ENCODE assay signal across 8 cellular contexts in genomic region chr1:39691383-39692151, GRCh38. TPM values are rescaled to one million over a fixed set of nuclear protein-coding genes. Genes with fewer than 3 reads are reported as not detected.
A peak's percentile ranks its signal among the peaks of the same experiment; 100 is the strongest.
DNase-seq lines count a peak whose midpoint lies in the region; ATAC-seq and TF ChIP-seq lines count a peak whose summit lies in the region.

HPCAL4 (minus strand) TSS chr1:39691433; CDS start chr1:39684603, 6,830 bp downstream.

- no peak for TF ChIP-seq CTCF in AG04449 (IDR thresholded peaks at IDR 0.05; ENCODE audit: insufficient read depth, low read length, missing control alignments)

- H3K4me1 ChIP-seq in endocrine pancreas (ENCODE audit: control insufficient read depth, insufficient read depth, low read length): no peaks in the 10 kb centered on the region

- H3K9ac ChIP-seq in endocrine pancreas (ENCODE audit: control insufficient read depth, insufficient read depth, low read length): peak within 1 kb of the TSS; percentile 72

- POLR2A ChIA-PET in AG04449 (lab: Yijun Ruan, JAX): no interaction called here

- no peaks in the 10 kb centered on the region for H3K27me3 ChIP-seq in endocrine pancreas (ENCODE audit: control insufficient read depth, insufficient read depth, low read length)

- H3K4me3 ChIP-seq in AG04449 (ENCODE audit: low read depth, low read length) (peak within 1 kb of the TSS; percentile 28), endocrine pancreas (ENCODE audit: control insufficient read depth, insufficient read depth, low read length) (no peak within 1 kb of the TSS)

- H3K9me3 ChIP-seq in endocrine pancreas (ENCODE audit: control insufficient read depth, low read length): no peaks in the 10 kb centered on the region

- H3K36me3 ChIP-seq in endocrine pancreas (ENCODE audit: control insufficient read depth, insufficient read depth, low read length): no peaks in the 10 kb centered on the region

- DNase-seq in AG04449 (ENCODE audit: low read depth, low spot score): no peak
- DNase-seq in GM19238 (ENCODE audit: insufficient read length, low spot score): peak; percentile 65
- peak; percentile 40 for DNase-seq in NCI-H82 treated with DMSO at 0.1 percent for 48 hours (lab: John Stamatoyannopoulos, UW; ENCODE audit: unreplicated experiment)
- peak; percentile 81 for DNase-seq in activated CD8-positive, alpha-beta memory T cell treated with anti-CD3 and anti-CD28 coated beads, Interleukin-2, amount 50 U/mL, for 1 hour (ENCODE audit: extremely low read depth)
- DNase-seq in mesenteric fat pad (ENCODE audit: low spot score): peak; percentile 94
- peak; percentile 76 for DNase-seq in stimulated activated CD8-positive, alpha-beta memory T cell treated with anti-CD3 and anti-CD28 coated beads, Interleukin-12 subunit alpha, Interleukin-12 subunit beta, amount 100 ng/mL, for 4 hours (ENCODE audit: low read depth)

- CTCF ChIA-PET in AG04449 (lab: Yijun Ruan, JAX): interaction anchor here (1.3 to 6.1 kb wide), 6 partner anchors 10 to 86 kb away, joined by 3 to 34 read pairs (median 6); partner anchors contain the start of gene NT5C1A

- ATAC-seq in HG03571 (IDR thresholded peaks at IDR 0.05; ENCODE audit: unreplicated experiment): peak; percentile 65

RNA-seq across cellular contexts. Expression of gene HPCAL4, which starts in this region (rescaled TPM):
- total RNA-seq in mesenteric fat pad: not detected

Comparison
In these comparisons a context has a peak if more than half of its experiments do, and no peak if none do; other contexts are left out.
1. Peak in DNase-seq in mesenteric fat pad; RNA of the gene not detected or under 1 TPM.